8 cellular contexts compared by ENCODE assay signal in genomic region chr13:113393226-113393571, GRCh38. TPM values are rescaled to one million over a fixed set of nuclear protein-coding genes. Genes with fewer than 3 reads are reported as not detected.
DNase-seq lines count a peak whose midpoint lies in the region; FAIRE-seq and TF ChIP-seq lines count a peak whose summit lies in the region.

No MANE protein-coding gene starts in this region.

- H3K4me3 Mint-ChIP-seq in endothelial cell (ENCODE audit: unreplicated experiment) (peak overlapping the region; percentile 94), neural crest cell (peak overlapping the region; percentile 92)

- no peaks in the 10 kb centered on the region for H3F3A ChIP-seq in DOHH2 (ENCODE audit: control insufficient read depth, insufficient read depth)

- H3K4me2 ChIP-seq in DOHH2 (ENCODE audit: low read length): peak overlapping the region; percentile 100

- no peak for TF ChIP-seq CTCF in DOHH2 (IDR thresholded peaks at IDR 0.05; ENCODE audit: low read depth, low read length, poor library complexity, severe bottlenecking)
- TF ChIP-seq CTCF in endothelial cell (IDR thresholded peaks at IDR 0.05; ENCODE audit: unreplicated experiment): no peak
- no peak for TF ChIP-seq CTCF in neural crest cell (conservative IDR thresholded peaks at IDR 0.05)
- TF ChIP-seq CTCF in GM13976 (IDR thresholded peaks at IDR 0.05; ENCODE audit: borderline replicate concordance, control extremely low read depth, extremely low read depth, insufficient read depth, missing control alignments): no peak

- H3K4me1 ChIP-seq in DOHH2 (ENCODE audit: control insufficient read depth, low read length) (peaks cover 26% of the 10 kb centered on the region), NT2/D1 (ENCODE audit: insufficient read depth, insufficient read length) (peaks cover 2% of the 10 kb centered on the region), small intestine (ENCODE audit: control insufficient read depth in 2 of 2, insufficient read depth in 1 of 2, low read depth in 1 of 2, low read length in 1 of 2) (peaks cover 0 to 2% of the 10 kb centered on the region in 2 donors)

- DNase-seq in NT2/D1 (ENCODE audit: low read depth, low spot score) (no peak), endothelial cell (ENCODE audit: low spot score) (no peak), neural crest cell (ENCODE audit: low read depth, low spot score) (no peak), SK-N-DZ (ENCODE audit: low spot score) (no peak), hippocampal formation (lab: John Stamatoyannopoulos, UW) (no peak), small intestine (no peak), GM13976 (ENCODE audit: low spot score) (no peak)

- H3K27me3 Mint-ChIP-seq in endothelial cell (ENCODE audit: unreplicated experiment): peaks cover 3% of the 10 kb centered on the region
- peaks cover 5% of the 10 kb centered on the region for H3K27me3 Mint-ChIP-seq in neural crest cell (ENCODE audit: low read depth)

- H3K27ac Mint-ChIP-seq in endothelial cell (ENCODE audit: unreplicated experiment) (peak overlapping the region; percentile 70), neural crest cell (ENCODE audit: unreplicated experiment) (peak overlapping the region; percentile 96)

- H3K9me2 ChIP-seq in DOHH2 (replicated peaks; ENCODE audit: control insufficient read depth, low read length): no peaks in the 10 kb centered on the region

- H3K27ac ChIP-seq in DOHH2 (ENCODE audit: low read depth, low read length) (no peak overlapping the region), small intestine (ENCODE audit: low read depth in 1 of 2, low read length in 1 of 2) (no peak overlapping the region)

- peak overlapping the region; percentile 81 for H3K9ac ChIP-seq in NT2/D1 (ENCODE audit: insufficient read length, low read depth)

- H3K9me3 ChIP-seq in DOHH2 (ENCODE audit: control insufficient read depth, insufficient read depth, low read length) (no peaks in the 10 kb centered on the region), NT2/D1 (ENCODE audit: insufficient read depth, low read length) (peaks cover 6% of the 10 kb centered on the region), small intestine (ENCODE audit: control insufficient read depth, low read depth) (no peaks in the 10 kb centered on the region)

- no peaks in the 10 kb centered on the region for H3K9me3 Mint-ChIP-seq in endothelial cell (ENCODE audit: unreplicated experiment)
- H3K9me3 Mint-ChIP-seq in neural crest cell: peaks cover 8% of the 10 kb centered on the region

- WGBS in small intestine, 3 donors: 71 to 84% (median 81%) methylated on average over 13 of the region's 13 CpGs

- no peaks in the 10 kb centered on the region for H3K27me3 ChIP-seq in DOHH2 (ENCODE audit: control insufficient read depth, low read length)
- H3K27me3 ChIP-seq in NT2/D1 (ENCODE audit: insufficient read depth, insufficient read length): no peaks in the 10 kb centered on the region
- H3K27me3 ChIP-seq in small intestine (ENCODE audit: control insufficient read depth in 2 of 2, insufficient read depth in 2 of 2, low read length in 2 of 2): no peaks in the 10 kb centered on the region

- H3K79me2 ChIP-seq in DOHH2 (ENCODE audit: control insufficient read depth, low read length): peaks cover 9% of the 10 kb centered on the region

- H3K4me3 ChIP-seq in DOHH2 (ENCODE audit: low read length) (peak overlapping the region; percentile 98), NT2/D1 (ENCODE audit: insufficient read length, low read depth) (peak overlapping the region; percentile 38), small intestine (ENCODE audit: low read depth in 1 of 2, low read length in 2 of 2) (peak overlapping the region in 1 of 2 donors; percentile 73)

- H3K4me1 Mint-ChIP-seq in endothelial cell (ENCODE audit: unreplicated experiment) (peaks cover 3% of the 10 kb centered on the region), neural crest cell (peaks cover 5% of the 10 kb centered on the region)

- H3K36me3 Mint-ChIP-seq in endothelial cell (ENCODE audit: low read depth, unreplicated experiment): peaks cover 8% of the 10 kb centered on the region
- peaks cover 2% of the 10 kb centered on the region for H3K36me3 Mint-ChIP-seq in neural crest cell (ENCODE audit: low read depth)

- H3K36me3 ChIP-seq in DOHH2 (ENCODE audit: control insufficient read depth, low read length): no peaks in the 10 kb centered on the region
- no peaks in the 10 kb centered on the region for H3K36me3 ChIP-seq in NT2/D1 (ENCODE audit: insufficient read depth, insufficient read length, low read length)
- no peaks in the 10 kb centered on the region for H3K36me3 ChIP-seq in small intestine (ENCODE audit: control insufficient read depth in 2 of 2, insufficient read depth in 2 of 2, low read length in 2 of 2)

- no peaks in the 10 kb centered on the region for H4K20me1 ChIP-seq in DOHH2 (ENCODE audit: control insufficient read depth, insufficient read depth, low read depth, low read length)

- in situ Hi-C loops in GM13976 (cut with MboI; ENCODE audit: low sequenced_read_pairs, unreplicated experiment): loop anchor here (25.0 kb wide), 1 partner anchor 456 kb away; no protein-coding TSS in a partner anchor

- FAIRE-seq in small intestine (lab: Jason Lieb, UNC): no peak

RNA-seq across cellular contexts. Expression of gene GRTP1, which starts 29.3 kb away (rescaled TPM):
- 0.90 TPM for total RNA-seq in endothelial cell (ENCODE audit: unreplicated experiment)
- 8.9 and 9.3 TPM in 2 replicates for total RNA-seq in neural crest cell
- polyA plus RNA-seq in SK-N-DZ (2014; cell fraction: cytosol; rRNA removed): 1.8 and 1.9 TPM in 2 replicates
- polyA plus RNA-seq in SK-N-DZ (2014; cell fraction: nucleus; rRNA removed): 0.77 and 2.4 TPM in 2 replicates
- polyA plus RNA-seq in small intestine: 10 to 100 TPM; 37.7 to 88.8 (median 77.3) TPM
